ENCODE assay signal across 17 cellular contexts in the genomic region with DNA sequence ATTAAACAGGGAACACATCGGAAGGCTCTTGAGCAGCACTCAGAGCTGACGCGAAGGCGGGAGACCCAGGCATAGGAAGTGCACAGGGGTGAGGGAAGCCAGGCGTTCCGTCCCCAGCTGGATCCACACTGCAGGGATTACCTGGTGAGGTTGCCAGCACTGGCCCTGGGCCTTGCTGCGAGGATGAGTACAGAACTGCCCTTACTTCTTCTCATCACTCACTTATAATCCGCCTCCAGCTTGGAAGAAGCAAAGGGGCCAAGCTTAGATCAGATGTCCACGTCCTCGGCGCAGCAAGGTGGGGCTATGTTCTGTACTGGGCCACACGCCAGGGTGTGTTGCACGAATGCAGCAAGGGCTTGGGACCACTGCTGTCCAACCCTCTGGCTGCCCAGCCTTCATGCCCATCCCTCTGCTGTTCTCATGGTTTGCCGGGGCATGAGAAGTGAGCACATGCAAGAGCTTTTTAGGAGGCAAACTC.
A peak's percentile ranks its signal among the peaks of the same experiment; 100 is the strongest.
DNase-seq lines count a peak whose midpoint lies in the region; ATAC-seq and TF ChIP-seq lines count a peak whose summit lies in the region.
"Had no signal": no experiment of that assay in that cellular context is flagged by ENCODE, and none has a peak within 500 bp of the region (broad histone marks: within the 10 kb centered on the region; RNA-seq: fewer than 3 reads in every experiment).

No MANE protein-coding gene starts in this region.

- 72% methylated on average over 14 of the region's 14 CpGs for WGBS in esophagus muscularis mucosa

- H3K27ac ChIP-seq in OCI-LY3 (ENCODE audit: low read length): peak overlapping the region; percentile 52
- H3K27ac ChIP-seq in esophagus muscularis mucosa (replicated peaks in 1 of 4): peak overlapping the region in 2 of 4 donors; percentile 11 to 24
- H3K27ac ChIP-seq in lower lobe of right lung: no peak overlapping the region
- H3K27ac ChIP-seq in skeletal muscle tissue (ENCODE audit: low read depth, low read length): no peak overlapping the region
- H3K27ac ChIP-seq: adrenal gland, esophagus squamous epithelium, HL-60, testis had no signal

- DNase-seq in esophagus muscularis mucosa (ENCODE audit: extremely low spot score) (no peak), lower lobe of right lung (no peak), NCI-H82 treated with DMSO at 0.1 percent for 48 hours (lab: John Stamatoyannopoulos, UW; ENCODE audit: unreplicated experiment) (no peak)
- DNase-seq in activated CD4-positive, alpha-beta T cell treated with anti-CD3 and anti-CD28 coated beads, Interleukin-2, amount 50 U/mL, for 48 hours: no peak
- DNase-seq: activated CD4-positive, alpha-beta T cell treated with anti-CD3 and anti-CD28 coated beads, Interleukin-2, amount 10 ng/mL, durations not matched to agents 24 days and 14 days; activated effector memory CD4-positive, alpha-beta T cell treated with anti-CD3 and anti-CD28 coated beads, Interleukin-2, amount 50 U/mL, for 16 hours; esophagus squamous epithelium; GDM1; NCI-H1417 treated with DMSO at 0.1 percent for 48 hours; NCI-H524; testis had no signal

- TF ChIP-seq POLR2A in esophagus muscularis mucosa (IDR thresholded peaks at IDR 0.05; ENCODE audit: low read depth): no peak

- H3K79me2 ChIP-seq in OCI-LY3 (ENCODE audit: low read length): no peaks in the 10 kb centered on the region

- H3K36me3 ChIP-seq in OCI-LY3 (replicated peaks; ENCODE audit: low read depth, low read length): peaks cover 3% of the 10 kb centered on the region
- no peaks in the 10 kb centered on the region for H3K36me3 ChIP-seq in esophagus muscularis mucosa
- no peaks in the 10 kb centered on the region for H3K36me3 ChIP-seq in lower lobe of right lung
- H3K36me3 ChIP-seq in skeletal muscle tissue (ENCODE audit: control insufficient read depth in 3 of 3, insufficient read depth in 3 of 3, low read length in 3 of 3): no peaks in the 10 kb centered on the region
- H3K36me3 ChIP-seq: adrenal gland, esophagus squamous epithelium had no signal

- H3K4me3 ChIP-seq in OCI-LY3 (ENCODE audit: low read length) (peak overlapping the region; percentile 71), esophagus muscularis mucosa (peak overlapping the region in 3 of 4 donors; percentile 13 to 29 (median 18)), lower lobe of right lung (peak overlapping the region; percentile 17), skeletal muscle tissue (ENCODE audit: low read length in 3 of 3) (peak overlapping the region; percentile 11 to 31 (median 29))
- H3K4me3 ChIP-seq: adrenal gland, testis had no signal

- TF ChIP-seq CTCF in OCI-LY3 (IDR thresholded peaks at IDR 0.05; ENCODE audit: low read depth, low read length): no peak
- no peak for TF ChIP-seq CTCF in esophagus muscularis mucosa (IDR thresholded peaks at IDR 0.05)
- no peak for TF ChIP-seq CTCF in lower lobe of right lung (IDR thresholded peaks at IDR 0.05)

- no peaks in the 10 kb centered on the region for H4K20me1 ChIP-seq in OCI-LY3 (ENCODE audit: insufficient read depth, low read length)

- H2AFZ ChIP-seq in OCI-LY3 (ENCODE audit: low read depth, low read length): peak overlapping the region; percentile 76

- H3K9me3 ChIP-seq in OCI-LY3 (ENCODE audit: insufficient read depth, low read length): no peaks in the 10 kb centered on the region
- H3K9me3 ChIP-seq in esophagus muscularis mucosa: no peaks in the 10 kb centered on the region
- no peaks in the 10 kb centered on the region for H3K9me3 ChIP-seq in lower lobe of right lung
- no peaks in the 10 kb centered on the region for H3K9me3 ChIP-seq in skeletal muscle tissue (ENCODE audit: control insufficient read depth in 3 of 3, low read length in 3 of 3)
- H3K9me3 ChIP-seq: adrenal gland, esophagus squamous epithelium, testis had no signal

- H3K4me1 ChIP-seq in OCI-LY3 (ENCODE audit: low read length) (peaks cover 64% of the 10 kb centered on the region), esophagus muscularis mucosa (peaks cover 0 to 35% (median 26%) of the 10 kb centered on the region in 4 donors), lower lobe of right lung (peaks cover 19% of the 10 kb centered on the region), skeletal muscle tissue (ENCODE audit: control insufficient read depth in 3 of 3, insufficient read depth in 3 of 3, low read length in 3 of 3) (peaks cover 12 to 14% (median 13%) of the 10 kb centered on the region in 3 donors)
- H3K4me1 ChIP-seq: adrenal gland, testis had no signal

- TF ChIP-seq EP300 in esophagus muscularis mucosa (IDR thresholded peaks at IDR 0.05): no peak

- H3K9ac ChIP-seq in OCI-LY3 (ENCODE audit: low read length): peak overlapping the region; percentile 61
- H3K9ac ChIP-seq in skeletal muscle tissue (ENCODE audit: low read depth in 1 of 3, low read length in 3 of 3): peak overlapping the region in 1 of 3 donors; percentile 40

- intact Hi-C loops in esophagus muscularis mucosa (cut with DNase I): loop anchor here (10.0 kb wide), 2 partner anchors 224 to 894 kb away; no protein-coding TSS in a partner anchor
- intact Hi-C loops in lower lobe of right lung (cut with DNase I): loop anchor here (10.0 kb wide), 1 partner anchor 364 kb away; no protein-coding TSS in a partner anchor

- peak in 1 of 2 donors; percentile 16 for ATAC-seq in lower lobe of right lung
- ATAC-seq in HG02938 (IDR thresholded peaks at IDR 0.05; ENCODE audit: unreplicated experiment): no peak
- ATAC-seq: left colon had no signal

- H3K4me2 ChIP-seq in OCI-LY3 (ENCODE audit: low read length): peak overlapping the region; percentile 80

- H3K27me3 ChIP-seq in OCI-LY3 (ENCODE audit: low read depth, low read length) (peaks cover 5% of the 10 kb centered on the region), esophagus muscularis mucosa (no peaks in the 10 kb centered on the region), lower lobe of right lung (ENCODE audit: low read depth) (no peaks in the 10 kb centered on the region), skeletal muscle tissue (ENCODE audit: control insufficient read depth in 3 of 3, insufficient read depth in 3 of 3, low read length in 3 of 3) (peaks cover under 1 to 5% (median 2%) of the 10 kb centered on the region in 3 donors)
- H3K27me3 ChIP-seq: adrenal gland, esophagus squamous epithelium, testis had no signal

Comparison
In these comparisons a context has a peak if more than half of its experiments do, and no peak if none do; other contexts are left out.
1. H3K4me3 ChIP-seq: peak in every context shown above with its lines; median percentile 71 in OCI-LY3; 29 in skeletal muscle tissue; 18 in esophagus muscularis mucosa; 17 in lower lobe of right lung.